ENCODE assay signal across 16 cellular contexts in genomic region chr2:18474690-18475089, GRCh38.
"Had no signal": no experiment of that assay in that cellular context is flagged by ENCODE, and none has a peak within 500 bp of the region (broad histone marks: within the 10 kb centered on the region; RNA-seq: fewer than 3 reads in every experiment).

No MANE protein-coding gene starts in this region.

- H3K27me3 ChIP-seq: thyroid gland had no signal

- H3K4me1 ChIP-seq: thyroid gland had no signal

- ATAC-seq: activated naive CD4-positive, alpha-beta T cell treated with anti-CD3 and anti-CD28 coated beads, Interleukin-2, amount 50 U/mL, for 72 hours; activated T-helper 17 cell treated with anti-CD3 and anti-CD28 coated beads, Interleukin-2, amount 50 U/mL, for 72 hours; mucosa of descending colon had no signal

- H3K9me3 Mint-ChIP-seq: activated naive CD4-positive, alpha-beta T cell treated with anti-CD3 and anti-CD28 coated beads, Interleukin-2, amount 50 U/mL, for 72 hours; activated T-helper 17 cell treated with anti-CD3 and anti-CD28 coated beads, Interleukin-2, amount 50 U/mL, for 72 hours; neural crest cell had no signal

- H3K36me3 ChIP-seq: esophagus squamous epithelium, thyroid gland had no signal

- DNase-seq: activated CD4-positive, alpha-beta T cell treated with anti-CD3 and anti-CD28 coated beads for 1 hour; activated T-cell treated with anti-CD3 and anti-CD28 coated beads, Interleukin-2, amount 50 U/mL, for 1 hour; cerebellar nuclear complex; esophagus squamous epithelium; hippocampal formation; mucosa of descending colon; occipital lobe; retina; stimulated activated CD4-positive, alpha-beta T cell treated with anti-CD3 and anti-CD28 coated beads, Interleukin-4, amount 100 ng/mL, for 24 hours; stimulated activated naive CD4-positive, alpha-beta T cell treated with Interleukin-2 at 50 U/mL for 16 hours; T-helper 1 cell; thyroid gland had no signal

- H3K36me3 Mint-ChIP-seq: activated naive CD4-positive, alpha-beta T cell treated with anti-CD3 and anti-CD28 coated beads, Interleukin-2, amount 50 U/mL, for 72 hours had no signal

- H3K27ac Mint-ChIP-seq: activated naive CD4-positive, alpha-beta T cell treated with anti-CD3 and anti-CD28 coated beads, Interleukin-2, amount 50 U/mL, for 72 hours; activated T-helper 17 cell treated with anti-CD3 and anti-CD28 coated beads, Interleukin-2, amount 50 U/mL, for 72 hours had no signal

- H3K4me3 Mint-ChIP-seq: activated T-helper 17 cell treated with anti-CD3 and anti-CD28 coated beads, Interleukin-2, amount 50 U/mL, for 72 hours; neural crest cell had no signal

- H3K4me1 Mint-ChIP-seq: activated T-helper 17 cell treated with anti-CD3 and anti-CD28 coated beads, Interleukin-2, amount 50 U/mL, for 72 hours; neural crest cell had no signal

- H3K4me3 ChIP-seq: coronary artery, esophagus squamous epithelium, mucosa of descending colon, thyroid gland had no signal

- H3K27ac ChIP-seq: thyroid gland had no signal

- H3K9me3 ChIP-seq: esophagus squamous epithelium, mucosa of descending colon, thyroid gland had no signal
